ENCODE assay signal across 23 cellular contexts in genomic region chr17:72345536-72345935, GRCh38.
"Had no signal": no experiment of that assay in that cellular context is flagged by ENCODE, and none has a peak within 500 bp of the region (broad histone marks: within the 10 kb centered on the region; RNA-seq: fewer than 3 reads in every experiment).

No MANE protein-coding gene starts in this region.

- DNase-seq: activated CD4-positive, alpha-beta T cell treated with anti-CD3 and anti-CD28 coated beads, Interleukin-2, amount 10 ng/mL, durations not matched to agents 24 days and 14 days; activated CD4-positive, CD25-positive, alpha-beta regulatory T cell; activated CD8-positive, alpha-beta memory T cell treated with anti-CD3 and anti-CD28 coated beads, Interleukin-2, amount 50 U/mL, for 4 hours; activated CD8-positive, alpha-beta T cell treated with anti-CD3 and anti-CD28 coated beads, Interleukin-2, amount 10 ng/mL, durations not matched to agents 7 days and 5 days; activated effector memory CD4-positive, alpha-beta T cell treated with anti-CD3 and anti-CD28 coated beads, Interleukin-2, amount 50 U/mL, for 16 hours; activated T-cell treated with anti-CD3 and anti-CD28 coated beads, Interleukin-2, amount 50 U/mL, for 48 hours; adrenal gland; caudate nucleus; effector CD4-positive, alpha-beta T cell; esophagus squamous epithelium; heart left ventricle; immature natural killer cell; left cardiac atrium; naive B cell; stimulated activated CD4-positive, alpha-beta T cell treated with anti-CD3 and anti-CD28 coated beads, Interleukin-2, amount 100 ng/mL, for 48 hours; stimulated activated naive CD4-positive, alpha-beta T cell treated with Interleukin-2 at 50 U/mL for 16 hours; substantia nigra had no signal

- H3K36me3 ChIP-seq: adrenal gland, esophagus squamous epithelium, heart left ventricle, tibial nerve, vagina had no signal

- H3K27me3 ChIP-seq: tibial nerve, vagina had no signal

- H3K79me2 ChIP-seq: parathyroid adenoma had no signal

- H3K9ac ChIP-seq: parathyroid adenoma had no signal

- H3K9me3 ChIP-seq: adrenal gland, esophagus squamous epithelium, heart left ventricle, tibial nerve, vagina had no signal

- ATAC-seq: activated CD8-positive, alpha-beta T cell treated with anti-CD3 and anti-CD28 coated beads, Interleukin-2, amount 10 ng/mL, durations not matched to agents 7 days and 5 days; heart left ventricle; left cardiac atrium had no signal

- H2AFZ ChIP-seq: parathyroid adenoma had no signal

- FAIRE-seq: endothelial cell of umbilical vein, frontal cortex had no signal

- H3K4me3 ChIP-seq: adrenal gland, coronary artery, esophagus squamous epithelium, heart left ventricle, tibial nerve, vagina had no signal

- H3K27ac ChIP-seq: adrenal gland, coronary artery, esophagus squamous epithelium, heart left ventricle, parathyroid adenoma, tibial nerve, vagina had no signal

- H3K4me1 ChIP-seq: adrenal gland, parathyroid adenoma had no signal
